In the genomic region with DNA sequence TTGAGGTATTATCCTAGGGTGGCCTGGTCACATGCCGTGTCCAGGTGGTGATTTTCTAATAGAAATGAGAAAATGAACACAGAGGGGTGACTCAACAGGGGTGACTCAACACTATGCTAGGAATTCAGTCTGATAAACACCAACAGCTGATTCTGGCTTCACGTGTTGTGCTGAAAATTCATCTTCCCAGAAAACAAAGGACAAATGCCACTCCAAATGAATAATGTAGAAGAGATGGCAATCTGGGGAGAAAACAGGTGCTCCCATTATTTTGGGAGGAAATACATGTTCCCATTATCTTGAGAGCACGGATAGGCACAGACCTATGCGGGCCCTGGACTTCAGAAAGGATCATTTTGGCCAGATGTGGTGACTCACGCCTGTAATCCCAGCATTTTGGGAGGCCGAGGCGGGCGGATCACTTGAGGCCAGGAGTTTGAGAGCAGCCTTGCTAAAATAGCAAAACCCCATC, we compare ENCODE assay signal across 13 cellular contexts.
DNase-seq lines count a peak whose midpoint lies in the region; FAIRE-seq and TF ChIP-seq lines count a peak whose summit lies in the region.
"Had no signal": no experiment of that assay in that cellular context is flagged by ENCODE, and none has a peak within 500 bp of the region (broad histone marks: within the 10 kb centered on the region; RNA-seq: fewer than 3 reads in every experiment).

No MANE protein-coding gene starts in this region.

- peaks cover 19% of the 10 kb centered on the region for H3K36me3 Mint-ChIP-seq in activated naive CD4-positive, alpha-beta T cell treated with anti-CD3 and anti-CD28 coated beads, Interleukin-2, amount 10 ng/mL, durations not matched to agents 7 days and 5 days

- H3K9me3 ChIP-seq in small intestine (ENCODE audit: control insufficient read depth, low read depth), result no peaks in the 10 kb centered on the region
- H3K9me3 ChIP-seq: transverse colon had no signal

- no peak overlapping the region for H3K4me3 Mint-ChIP-seq in activated naive CD4-positive, alpha-beta T cell treated with anti-CD3 and anti-CD28 coated beads, Interleukin-2, amount 10 ng/mL, durations not matched to agents 7 days and 5 days

- H3K4me3 ChIP-seq in astrocyte of the spinal cord (ENCODE audit: low read depth, low read length), result no peak overlapping the region
- no peak overlapping the region for H3K4me3 ChIP-seq in small intestine (ENCODE audit: low read depth in 1 of 2, low read length in 2 of 2)
- H3K4me3 ChIP-seq: coronary artery, transverse colon had no signal

- WGBS in small intestine, 3 donors, result 89 to 96% (median 91%) methylated on average over 8 of the region's 8 CpGs

- DNase-seq in A172 (ENCODE audit: low spot score) (peak; percentile 94), HT1080 (ENCODE audit: low read depth) (peak; percentile 90), astrocyte of the spinal cord (ENCODE audit: low read depth, low spot score) (peak; percentile 77), iris pigment epithelial cell (ENCODE audit: low read depth) (peak; percentile 92), NCI-H774 (lab: John Stamatoyannopoulos, UW) (no peak), small intestine (no peak), GM12892 (ENCODE audit: insufficient read length) (no peak)
- no peak for DNase-seq in activated naive CD4-positive, alpha-beta T cell treated with anti-CD3 and anti-CD28 coated beads, Interleukin-2, amount 10 ng/mL, durations not matched to agents 7 days and 5 days
- DNase-seq: activated T-cell treated with anti-CD3 and anti-CD28 coated beads for 4 hours, Kasumi-1, posterior cingulate gyrus, transverse colon had no signal

- TF ChIP-seq CTCF in astrocyte of the spinal cord (IDR thresholded peaks at IDR 0.05; ENCODE audit: low read depth, low read length), result no peak

- FAIRE-seq in small intestine (lab: Jason Lieb, UNC) (no peak), GM12892 (lab: Jason Lieb, UNC) (no peak)

- no peaks in the 10 kb centered on the region for H3K4me1 Mint-ChIP-seq in activated naive CD4-positive, alpha-beta T cell treated with anti-CD3 and anti-CD28 coated beads, Interleukin-2, amount 10 ng/mL, durations not matched to agents 7 days and 5 days

- CTCF ChIA-PET in activated naive CD4-positive, alpha-beta T cell treated with anti-CD3 and anti-CD28 coated beads, Interleukin-2, amount 10 ng/mL, durations not matched to agents 7 days and 5 days (lab: Charles Lee), result no interaction called here

- H3K4me1 ChIP-seq in small intestine (ENCODE audit: control insufficient read depth in 2 of 2, insufficient read depth in 1 of 2, low read depth in 1 of 2, low read length in 1 of 2), result no peaks in the 10 kb centered on the region
- H3K4me1 ChIP-seq: transverse colon had no signal

- H3K9me3 Mint-ChIP-seq in activated naive CD4-positive, alpha-beta T cell treated with anti-CD3 and anti-CD28 coated beads, Interleukin-2, amount 10 ng/mL, durations not matched to agents 7 days and 5 days, result no peaks in the 10 kb centered on the region

- no peak overlapping the region for H3K27ac ChIP-seq in small intestine (ENCODE audit: low read depth in 1 of 2, low read length in 1 of 2)
- H3K27ac ChIP-seq: transverse colon had no signal

- peaks cover 7 to 12% of the 10 kb centered on the region in 2 donors for H3K36me3 ChIP-seq in small intestine (ENCODE audit: control insufficient read depth in 2 of 2, insufficient read depth in 2 of 2, low read length in 2 of 2)

- H3K27ac Mint-ChIP-seq in activated naive CD4-positive, alpha-beta T cell treated with anti-CD3 and anti-CD28 coated beads, Interleukin-2, amount 10 ng/mL, durations not matched to agents 7 days and 5 days, result no peak overlapping the region

- no peaks in the 10 kb centered on the region for H3K27me3 Mint-ChIP-seq in activated naive CD4-positive, alpha-beta T cell treated with anti-CD3 and anti-CD28 coated beads, Interleukin-2, amount 10 ng/mL, durations not matched to agents 7 days and 5 days

- no peaks in the 10 kb centered on the region for H3K27me3 ChIP-seq in small intestine (ENCODE audit: control insufficient read depth in 2 of 2, insufficient read depth in 2 of 2, low read length in 2 of 2)
- H3K27me3 ChIP-seq: transverse colon had no signal

- no peak for TF ChIP-seq POLR2A in GM12892 (IDR thresholded peaks at IDR 0.05; ENCODE audit: low read depth, low read length)

- in situ Hi-C loops in astrocyte of the spinal cord (cut with HindIII; ENCODE audit: low sequenced_read_pairs), result no loop called here

Comparison
In these comparisons a context has a peak if more than half of its experiments do, and no peak if none do; other contexts are left out.
1. DNase-seq: peak in A172 (single experiment), HT1080 (single experiment), astrocyte of the spinal cord (single experiment) and iris pigment epithelial cell (single experiment); none in NCI-H774 (single experiment), activated naive CD4-positive, alpha-beta T cell treated with anti-CD3 and anti-CD28 coated beads, Interleukin-2, amount 10 ng/mL, durations not matched to agents 7 days and 5 days (single experiment), small intestine (single experiment) and GM12892 (single experiment).